ENCODE assay signal across 14 cellular contexts in the genomic region with DNA sequence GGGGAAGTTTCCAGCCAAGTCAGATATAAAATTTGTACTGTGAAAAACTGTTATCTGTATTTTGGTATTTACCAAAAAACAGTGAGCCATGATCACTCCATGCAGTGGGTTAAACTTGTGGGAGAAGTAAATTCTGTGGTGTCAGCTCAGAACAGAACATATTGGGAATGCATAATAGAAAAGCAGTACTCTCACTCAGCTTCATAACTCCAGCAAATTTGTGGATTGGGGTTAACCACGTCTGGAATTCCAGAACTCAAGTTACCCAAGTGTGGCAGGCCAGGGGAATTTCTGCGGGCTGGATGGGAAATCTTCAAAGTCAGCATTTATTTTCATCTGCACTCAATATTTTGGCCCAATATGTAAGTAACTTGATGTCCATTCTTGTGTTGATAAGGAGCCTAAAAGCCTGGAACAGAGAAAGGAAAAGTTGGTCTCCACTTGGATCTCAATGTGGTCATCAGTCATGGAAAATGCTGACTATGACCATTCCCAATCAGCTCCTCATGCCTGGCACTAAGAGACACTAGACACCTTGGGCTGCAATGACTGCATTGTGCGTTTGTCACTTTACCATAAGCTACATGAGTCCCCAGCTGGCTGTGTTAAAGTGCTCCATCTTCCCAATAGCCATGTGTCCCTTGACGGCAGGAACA. TPM values are rescaled to one million over a fixed set of nuclear protein-coding genes. Genes with fewer than 3 reads are reported as not detected.
A peak's percentile ranks its signal among the peaks of the same experiment; 100 is the strongest.
DNase-seq lines count a peak whose midpoint lies in the region; TF ChIP-seq lines count a peak whose summit lies in the region.
"Had no signal": no experiment of that assay in that cellular context is flagged by ENCODE, and none has a peak within 500 bp of the region (broad histone marks: within the 10 kb centered on the region; RNA-seq: fewer than 3 reads in every experiment).

No MANE protein-coding gene starts in this region.

- CTCF ChIA-PET in AG04450 (lab: Charles Lee) = interaction anchor here (0.7 to 1.7 kb wide), 3 partner anchors 8 to 217 kb away, joined by 3 to 5 read pairs (median 3); no protein-coding TSS in a partner anchor

- H3K9me3 ChIP-seq in AG04450 (ENCODE audit: control insufficient read depth, insufficient read depth, low read length) = no peaks in the 10 kb centered on the region
- no peaks in the 10 kb centered on the region for H3K9me3 ChIP-seq in osteoblast (ENCODE audit: low read depth, low read length)
- H3K9me3 ChIP-seq: upper lobe of right lung had no signal

- POLR2A ChIA-PET in AG04450 (lab: Yijun Ruan, JAX) = interaction anchor here (0.9 kb wide), 1 partner anchor 8 kb away, joined by 3 read pairs; no protein-coding TSS in a partner anchor

- no peak overlapping the region for H3K4me3 ChIP-seq in AG04450 (ENCODE audit: low read depth, low read length)
- no peak overlapping the region for H3K4me3 ChIP-seq in choroid plexus epithelial cell (ENCODE audit: low read depth, low read length)
- H3K4me3 ChIP-seq in osteoblast (ENCODE audit: insufficient read depth, low read length) = no peak overlapping the region
- H3K4me3 ChIP-seq: upper lobe of right lung had no signal

- no peaks in the 10 kb centered on the region for H4K20me1 ChIP-seq in osteoblast (ENCODE audit: insufficient read depth, low read length)

- no peaks in the 10 kb centered on the region for H3K79me2 ChIP-seq in osteoblast (ENCODE audit: insufficient read depth, low read length)

- H2AFZ ChIP-seq in osteoblast (ENCODE audit: low read length) = no peak overlapping the region

- H3K4me2 ChIP-seq in osteoblast (ENCODE audit: insufficient read depth, low read length) = peak overlapping the region; percentile 63

- TF ChIP-seq CTCF in AG04450 (IDR thresholded peaks at IDR 0.05; ENCODE audit: low read depth, low read length) = no peak
- no peak for TF ChIP-seq CTCF in choroid plexus epithelial cell (conservative IDR thresholded peaks at IDR 0.05; ENCODE audit: low read depth, low read length)
- no peak for TF ChIP-seq CTCF in osteoblast (IDR thresholded peaks at IDR 0.05; ENCODE audit: extremely low read depth, low read depth, low read length)

- DNase-seq in AG04450 (ENCODE audit: low read depth, low spot score) = peak; percentile 29
- DNase-seq in LHCN-M2 (ENCODE audit: low read depth) = peak; percentile 90
- DNase-seq in choroid plexus epithelial cell (ENCODE audit: low read depth) = peak; percentile 70
- no peak for DNase-seq in osteoblast (ENCODE audit: insufficient read length, low spot score, missing footprints)
- DNase-seq in NCI-H1436 (lab: John Stamatoyannopoulos, UW) = no peak
- no peak for DNase-seq in inferior parietal cortex (ENCODE audit: extremely low spot score)
- no peak for DNase-seq in hippocampal formation (lab: John Stamatoyannopoulos, UW)
- DNase-seq in NCI-H345 treated with DMSO at 0.1 percent for 48 hours (lab: John Stamatoyannopoulos, UW; ENCODE audit: unreplicated experiment) = no peak
- DNase-seq: activated CD8-positive, alpha-beta memory T cell treated with anti-CD3 and anti-CD28 coated beads, Interleukin-2, amount 50 U/mL, for 48 hours; CD4-positive, CD25-positive, alpha-beta regulatory T cell; NCI-H82; right cardiac atrium; SIG-M5; upper lobe of right lung had no signal

- no peak overlapping the region for H3K27ac ChIP-seq in AG04450 (ENCODE audit: low read depth, low read length)
- H3K27ac ChIP-seq in osteoblast (ENCODE audit: low read depth, low read length) = peak overlapping the region; percentile 96
- H3K27ac ChIP-seq: upper lobe of right lung had no signal

- H3K27me3 ChIP-seq in AG04450 (ENCODE audit: control insufficient read depth, insufficient read depth, low read length) (no peaks in the 10 kb centered on the region), osteoblast (ENCODE audit: insufficient read depth, low read length) (no peaks in the 10 kb centered on the region)
- H3K27me3 ChIP-seq: upper lobe of right lung had no signal

- no peaks in the 10 kb centered on the region for H3K36me3 ChIP-seq in osteoblast (ENCODE audit: insufficient read depth, low read length)
- H3K36me3 ChIP-seq: upper lobe of right lung had no signal

- H3K4me1 ChIP-seq in osteoblast (ENCODE audit: insufficient read depth, low read length) = peaks cover 34% of the 10 kb centered on the region

RNA-seq across cellular contexts. Expression of a gene that starts 39.1 kb away (rescaled TPM):
- 93.9 and 121 TPM in 2 replicates for polyA plus RNA-seq in AG04450 (2011; rRNA removed)
- 99.1 and 130 TPM in 2 replicates for polyA minus RNA-seq in AG04450 (2011; rRNA and poly(A)+ RNA removed)
- total RNA-seq in LHCN-M2 (2014; rRNA removed) (82.4 and 91.8 TPM in 2 replicates), osteoblast (344 and 453 TPM in 2 replicates)
- polyA plus RNA-seq in LHCN-M2 (2012) = 58.3 TPM
- total RNA-seq: CD4-positive, CD25-positive, alpha-beta regulatory T cell had no signal

Comparison
In these comparisons a context has a peak if more than half of its experiments do, and no peak if none do; other contexts are left out.
1. DNase-seq: peak in AG04450 (single experiment), LHCN-M2 (single experiment) and choroid plexus epithelial cell (single experiment); none in osteoblast (single experiment), NCI-H1436 (single experiment), inferior parietal cortex (single experiment), hippocampal formation (0 of 2) and NCI-H345 treated with DMSO at 0.1 percent for 48 hours (single experiment).